28 cellular contexts compared by ENCODE assay signal in the genomic region with DNA sequence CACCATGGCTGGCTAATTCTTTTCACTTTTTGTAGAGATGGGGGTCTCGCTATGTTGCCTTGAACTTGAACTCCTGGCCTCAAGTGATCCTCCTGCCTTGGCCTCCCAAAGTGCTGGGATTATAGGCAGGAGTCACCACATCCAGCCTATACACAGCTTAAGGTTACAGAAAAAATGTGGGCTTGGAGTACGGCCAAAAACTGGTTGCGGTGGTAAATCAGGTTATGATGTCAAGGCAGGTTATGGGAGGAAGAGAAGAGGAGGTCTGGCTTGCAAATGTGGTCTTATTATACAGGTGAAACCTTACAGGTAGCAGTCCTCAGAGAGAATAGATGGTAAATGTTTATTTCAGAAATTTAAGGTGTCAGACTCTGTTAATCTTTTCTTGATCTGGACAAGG. TPM values are rescaled to one million over a fixed set of nuclear protein-coding genes. Genes with fewer than 3 reads are reported as not detected.
"Had no signal": no experiment of that assay in that cellular context is flagged by ENCODE, and none has a peak within 500 bp of the region (broad histone marks: within the 10 kb centered on the region; RNA-seq: fewer than 3 reads in every experiment).

No MANE protein-coding gene starts in this region.

- ATAC-seq: effector memory CD8-positive, alpha-beta T cell; gastroesophageal sphincter; sciatic nerve had no signal

- H3K27me3 ChIP-seq: brain microvascular endothelial cell, gastroesophageal sphincter, hepatocyte, ovary, upper lobe of right lung had no signal

- H3K9me3 ChIP-seq: gastroesophageal sphincter, prostate gland, upper lobe of right lung had no signal

- FAIRE-seq: astrocyte had no signal

- H3K4me3 ChIP-seq: coronary artery, gastroesophageal sphincter, hepatocyte, left ventricle myocardium inferior, lung, ovary, prostate gland, skin epidermis, upper lobe of right lung had no signal

- DNase-seq: activated CD4-positive, alpha-beta T cell treated with anti-CD3 and anti-CD28 coated beads for 4 hours; activated CD4-positive, alpha-beta T cell treated with anti-CD3 and anti-CD28 coated beads, Interleukin-2, amount 50 U/mL, for 4 hours; activated effector memory CD4-positive, alpha-beta T cell treated with anti-CD3 and anti-CD28 coated beads, Interleukin-2, amount 50 U/mL, for 16 hours; activated naive CD4-positive, alpha-beta T cell treated with anti-CD3 and anti-CD28 coated beads, Interleukin-2, amount 10 ng/mL, durations not matched to agents 7 days and 5 days; amniotic stem cell; brain microvascular endothelial cell; effector memory CD8-positive, alpha-beta T cell; islet precursor cell; left ventricle myocardium inferior; nephron progenitor cell; ovary; retina; stimulated activated CD4-positive, alpha-beta T cell treated with anti-CD3 and anti-CD28 coated beads, Interleukin-12 subunit alpha, Interleukin-12 subunit beta, amount 100 ng/mL, for 4 hours; stimulated activated CD4-positive, alpha-beta T cell treated with anti-CD3 and anti-CD28 coated beads, Interleukin-4, amount 100 ng/mL, for 1 hour; substantia nigra; upper lobe of right lung had no signal

- H3K36me3 ChIP-seq: brain microvascular endothelial cell, gastroesophageal sphincter, left ventricle myocardium inferior, ovary, prostate gland, upper lobe of right lung had no signal

- H3K27ac ChIP-seq: brain microvascular endothelial cell, coronary artery, gastroesophageal sphincter, hepatocyte, left ventricle myocardium inferior, ovary, prostate gland, skin epidermis, upper lobe of right lung had no signal

- H3K4me2 ChIP-seq: hepatocyte had no signal

- H3K4me1 Mint-ChIP-seq: activated naive CD4-positive, alpha-beta T cell treated with anti-CD3 and anti-CD28 coated beads, Interleukin-2, amount 10 ng/mL, durations not matched to agents 7 days and 5 days; nephron progenitor cell had no signal

- H3K27ac Mint-ChIP-seq: activated naive CD4-positive, alpha-beta T cell treated with anti-CD3 and anti-CD28 coated beads, Interleukin-2, amount 10 ng/mL, durations not matched to agents 7 days and 5 days; activated T-helper 1 cell treated with anti-CD3 and anti-CD28 coated beads, Interleukin-12 subunit alpha, Interleukin-12 subunit beta, Interleukin-2, Interleukin-4 antibody, amounts not matched to agents 30 ng/mL and 10 ng/mL and 1 ng/mL, durations not matched to agents 14 hours and 24 hours and 36 hours; effector memory CD8-positive, alpha-beta T cell; nephron progenitor cell; stimulated activated naive CD8-positive, alpha-beta T cell treated with anti-CD3 and anti-CD28 coated beads, Interleukin-15, Interleukin-2, amounts not matched to agents 100 ng/mL and 50 ng/mL, for 24 hours had no signal

- H3K9me3 Mint-ChIP-seq: effector memory CD8-positive, alpha-beta T cell; stimulated activated naive CD8-positive, alpha-beta T cell treated with anti-CD3 and anti-CD28 coated beads, Interleukin-15, Interleukin-2, amounts not matched to agents 100 ng/mL and 50 ng/mL, for 24 hours had no signal

- H3K79me2 ChIP-seq: hepatocyte had no signal

- H3K4me1 ChIP-seq: gastroesophageal sphincter, left ventricle myocardium inferior, prostate gland, upper lobe of right lung had no signal

- H2AFZ ChIP-seq: hepatocyte had no signal

- H3K4me3 Mint-ChIP-seq: activated naive CD4-positive, alpha-beta T cell treated with anti-CD3 and anti-CD28 coated beads, Interleukin-2, amount 10 ng/mL, durations not matched to agents 7 days and 5 days; activated T-helper 1 cell treated with anti-CD3 and anti-CD28 coated beads, Interleukin-12 subunit alpha, Interleukin-12 subunit beta, Interleukin-2, Interleukin-4 antibody, amounts not matched to agents 30 ng/mL and 10 ng/mL and 1 ng/mL, durations not matched to agents 14 hours and 24 hours and 36 hours; effector memory CD8-positive, alpha-beta T cell; nephron progenitor cell; stimulated activated naive CD8-positive, alpha-beta T cell treated with anti-CD3 and anti-CD28 coated beads, Interleukin-15, Interleukin-2, amounts not matched to agents 100 ng/mL and 50 ng/mL, for 24 hours had no signal

RNA-seq across cellular contexts. Expression of gene SYK, which starts 30.7 kb away (rescaled TPM):
- total RNA-seq: fibroblast of lung, fibroblast of villous mesenchyme had no signal
- polyA plus RNA-seq: fibroblast of lung had no signal
